21 cellular contexts compared by ENCODE assay signal in genomic region chr14:64711039-64711438, GRCh38. TPM values are rescaled to one million over a fixed set of nuclear protein-coding genes. Genes with fewer than 3 reads are reported as not detected.
A peak's percentile ranks its signal among the peaks of the same experiment; 100 is the strongest.
DNase-seq lines count a peak whose midpoint lies in the region; ATAC-seq and TF ChIP-seq lines count a peak whose summit lies in the region.
"Had no signal": no experiment of that assay in that cellular context is flagged by ENCODE, and none has a peak within 500 bp of the region (broad histone marks: within the 10 kb centered on the region; RNA-seq: fewer than 3 reads in every experiment).

No MANE protein-coding gene starts in this region.

- H3K4me1 Mint-ChIP-seq in activated T-cell treated with anti-CD3 and anti-CD28 coated beads, Interleukin-2, amount 50 U/mL, for 4 hours (ENCODE audit: low read depth): peaks cover 73% of the 10 kb centered on the region

- H3K4me3 ChIP-seq in BE2C (ENCODE audit: low read depth, low read length): no peak overlapping the region
- peak overlapping the region in 3 of 59 donors; percentile 2 to 90 (median 9) for H3K4me3 ChIP-seq in dorsolateral prefrontal cortex
- no peak overlapping the region for H3K4me3 ChIP-seq in right cardiac atrium (ENCODE audit: low read length)
- H3K4me3 ChIP-seq: BLaER1, mucosa of descending colon had no signal

- peaks cover 21% of the 10 kb centered on the region for H3K9me3 Mint-ChIP-seq in activated T-cell treated with anti-CD3 and anti-CD28 coated beads, Interleukin-2, amount 50 U/mL, for 4 hours

- TF ChIP-seq CTCF in BE2C (IDR thresholded peaks at IDR 0.05; ENCODE audit: low read depth, low read length): no peak
- TF ChIP-seq CTCF in dorsolateral prefrontal cortex (IDR thresholded peaks at IDR 0.05 in 54 of 56, conservative IDR thresholded peaks at IDR 0.05 in 2 of 56; ENCODE audit: low read depth in 1 of 56, partially characterized antibody in 56 of 56): no peak

- H3K36me3 Mint-ChIP-seq in activated T-cell treated with anti-CD3 and anti-CD28 coated beads, Interleukin-2, amount 50 U/mL, for 4 hours (ENCODE audit: insufficient read depth): peaks cover 9% of the 10 kb centered on the region

- 36% methylated on average over 5 of the region's 5 CpGs for WGBS in right cardiac atrium

- H3K4me1 ChIP-seq in BE2C (peaks cover 5% of the 10 kb centered on the region; the same call in 1 of the 2 replicates), right cardiac atrium (ENCODE audit: control insufficient read depth, insufficient read depth, low read length) (peaks cover 25% of the 10 kb centered on the region)

- H3K27me3 Mint-ChIP-seq in activated T-cell treated with anti-CD3 and anti-CD28 coated beads, Interleukin-2, amount 50 U/mL, for 4 hours (ENCODE audit: low read depth): peaks cover 3% of the 10 kb centered on the region

- no peak overlapping the region for H3K4me3 Mint-ChIP-seq in activated T-cell treated with anti-CD3 and anti-CD28 coated beads, Interleukin-2, amount 50 U/mL, for 4 hours
- H3K4me3 Mint-ChIP-seq: activated CD8-positive, alpha-beta T cell treated with anti-CD3 and anti-CD28 coated beads for 36 hours; activated naive CD4-positive, alpha-beta T cell treated with anti-CD3 and anti-CD28 coated beads for 36 hours; stimulated activated naive B cell treated with anti-CD40 and anti-IgM and Interleukin-4, amounts not matched to agents 10 μg/mL and 1 μg/mL and 100 μg/mL, for 72 hours had no signal

- ATAC-seq in right cardiac atrium: peak; percentile 79 to 85
- peak; percentile 61 for ATAC-seq in sciatic nerve
- no peak for ATAC-seq in activated T-cell treated with anti-CD3 and anti-CD28 coated beads, Interleukin-2, amount 50 U/mL, for 4 hours
- ATAC-seq in HG02852 (IDR thresholded peaks at IDR 0.05; ENCODE audit: unreplicated experiment): no peak
- ATAC-seq: activated CD8-positive, alpha-beta T cell treated with anti-CD3 and anti-CD28 coated beads for 36 hours; mucosa of descending colon; PC-3; stimulated activated naive B cell treated with anti-CD40 and anti-IgM and Interleukin-4, amounts not matched to agents 10 μg/mL and 1 μg/mL and 100 μg/mL, for 72 hours had no signal

- H3K9me3 ChIP-seq in BE2C (0 out of 2 replicates have a peak, but pooled peaks cover 2% of the 10 kb centered on the region), right cardiac atrium (ENCODE audit: control insufficient read depth, low read length) (no peaks in the 10 kb centered on the region)
- H3K9me3 ChIP-seq: mucosa of descending colon had no signal

- DNase-seq in BE2C (peak; percentile 0), dorsolateral prefrontal cortex (no peak), right cardiac atrium (peak in 2 of 3 donors; percentile 66 to 75), sciatic nerve (ENCODE audit: low spot score) (no peak), CD1c-positive myeloid dendritic cell (ENCODE audit: extremely low spot score) (no peak), NCI-H1694 treated with DMSO at 0.1 percent for 48 hours (lab: John Stamatoyannopoulos, UW) (no peak)
- no peak for DNase-seq in activated T-cell treated with anti-CD3 and anti-CD28 coated beads, Interleukin-2, amount 50 U/mL, for 4 hours
- DNase-seq: activated CD4-positive, CD25-positive, alpha-beta regulatory T cell; activated CD8-positive, alpha-beta T cell treated with anti-CD3 and anti-CD28 coated beads for 36 hours; activated naive CD4-positive, alpha-beta T cell treated with anti-CD3 and anti-CD28 coated beads for 36 hours; activated T-cell treated with anti-CD3 and anti-CD28 coated beads, Interleukin-2, amount 50 U/mL, for 1 hour; hippocampal formation; NCI-H1436; NCI-H774; PC-3; retina; stimulated activated naive B cell treated with anti-CD40 and anti-IgM and Interleukin-4, amounts not matched to agents 10 μg/mL and 1 μg/mL and 100 μg/mL, for 72 hours; T-helper 9 cell had no signal

- intact Hi-C loops in dorsolateral prefrontal cortex (cut with DNase I): no loop called here
- intact Hi-C loops in right cardiac atrium (cut with DNase I): no loop called here
- intact Hi-C loops in sciatic nerve (cut with DNase I): no loop called here

- H3K36me3 ChIP-seq in BE2C: peaks cover 3% of the 10 kb centered on the region
- H3K36me3 ChIP-seq: BLaER1 had no signal

- H3K27me3 ChIP-seq in BE2C (no peaks in the 10 kb centered on the region), dorsolateral prefrontal cortex (no peaks in the 10 kb centered on the region), right cardiac atrium (ENCODE audit: control insufficient read depth, insufficient read depth) (no peaks in the 10 kb centered on the region)

- H3K27ac ChIP-seq in dorsolateral prefrontal cortex (peak overlapping the region in 54 of 59 donors; percentile 1 to 99 (median 94)), right cardiac atrium (ENCODE audit: low read length) (peak overlapping the region; percentile 39)
- H3K27ac ChIP-seq: BLaER1 had no signal

RNA-seq across cellular contexts. Expression of gene PLEKHG3, which starts 6.8 kb away (rescaled TPM):
- polyA plus RNA-seq in BE2C (2012; ENCODE audit: insufficient read depth, insufficient read length, low read depth): 54.2 TPM
- total RNA-seq in dorsolateral prefrontal cortex (100 to 1,000 TPM in 43 of 120 experiments, 10 to 100 TPM in 77; 27.1 to 361 (median 85.0) TPM), right cardiac atrium (10 to 100 TPM; 35.7 to 58.7 (median 50.6) TPM), sciatic nerve (101 TPM)
- polyA plus RNA-seq in right cardiac atrium: 12.6 TPM
- total RNA-seq in activated T-cell treated with anti-CD3 and anti-CD28 coated beads, Interleukin-2, amount 50 U/mL, for 4 hours: 1 to 10 TPM; 1.1 to 6.7 (median 3.7) TPM

Comparison
In these comparisons a context has a peak if more than half of its experiments do, and no peak if none do; other contexts are left out.
1. DNase-seq: peak in BE2C (single experiment) and right cardiac atrium (2 of 3); none in dorsolateral prefrontal cortex (0 of 10), sciatic nerve (single experiment), activated T-cell treated with anti-CD3 and anti-CD28 coated beads, Interleukin-2, amount 50 U/mL, for 4 hours (single experiment), CD1c-positive myeloid dendritic cell (single experiment) and NCI-H1694 treated with DMSO at 0.1 percent for 48 hours (single experiment).
2. ATAC-seq: peak in right cardiac atrium (2 of 2) and sciatic nerve (single experiment); none in activated T-cell treated with anti-CD3 and anti-CD28 coated beads, Interleukin-2, amount 50 U/mL, for 4 hours (0 of 2) and HG02852 (single experiment).